Comparison of ENCODE assay signal across 6 cellular contexts in genomic region chr7:100895956-100896742, GRCh38. TPM values are rescaled to one million over a fixed set of nuclear protein-coding genes. Genes with fewer than 3 reads are reported as not detected.
A peak's percentile ranks its signal among the peaks of the same experiment; 100 is the strongest.
DNase-seq lines count a peak whose midpoint lies in the region; ATAC-seq and TF ChIP-seq lines count a peak whose summit lies in the region.

No MANE protein-coding gene starts in this region.

- H3K27me3 Mint-ChIP-seq in central memory CD8-positive, alpha-beta T cell: peaks cover 71% of the 10 kb centered on the region

- peak overlapping the region; percentile 78 for H3K4me3 Mint-ChIP-seq in central memory CD8-positive, alpha-beta T cell

- H3K9me3 Mint-ChIP-seq in central memory CD8-positive, alpha-beta T cell: no peaks in the 10 kb centered on the region

- peak overlapping the region; percentile 78 for H3K27ac Mint-ChIP-seq in central memory CD8-positive, alpha-beta T cell (ENCODE audit: low read depth)

- peak; percentile 41 for DNase-seq in activated CD4-positive, CD25-positive, alpha-beta regulatory T cell treated with anti-CD3 and anti-CD28 coated beads, Interleukin-2, amount 50 U/mL, for 72 hours
- no peak for DNase-seq in activated CD4-positive, CD25-positive, alpha-beta regulatory T cell (lab: John Stamatoyannopoulos, UW)
- DNase-seq in central memory CD8-positive, alpha-beta T cell (ENCODE audit: low spot score in 2 of 2): peak in 1 of 2 donors; percentile 44
- DNase-seq in omental fat pad (ENCODE audit: low spot score): no peak
- no peak for DNase-seq in GOT3 (lab: John Stamatoyannopoulos, UW)

- peaks cover 8% of the 10 kb centered on the region for H3K36me3 Mint-ChIP-seq in central memory CD8-positive, alpha-beta T cell (ENCODE audit: insufficient read depth)

- TF ChIP-seq CTCF in omental fat pad (IDR thresholded peaks at IDR 0.05): no peak

- H3K4me1 Mint-ChIP-seq in central memory CD8-positive, alpha-beta T cell: peaks cover 12% of the 10 kb centered on the region

- ATAC-seq in central memory CD8-positive, alpha-beta T cell (replicated peaks; ENCODE audit: extremely low read depth, poor library complexity, severe bottlenecking): peak; percentile 57
- ATAC-seq in omental fat pad (ENCODE audit: low FRiP score): peak; percentile 2
- no peak for ATAC-seq in HG03342 (IDR thresholded peaks at IDR 0.05; ENCODE audit: unreplicated experiment)

RNA-seq across cellular contexts. Expression of gene ACHE, which starts 0.5 kb away (rescaled TPM):
- total RNA-seq in omental fat pad: under 1 TPM; 0.50 to 0.96 (median 0.73) TPM

RNA-seq across cellular contexts. Expression of gene UFSP1, which starts 6.6 kb away (rescaled TPM):
- 1 to 10 TPM; 4.7 to 8.0 (median 7.3) TPM for total RNA-seq in omental fat pad

RNA-seq across cellular contexts. Expression of gene SRRT, which starts 21.2 kb away (rescaled TPM):
- total RNA-seq in omental fat pad: 10 to 100 TPM; 44.9 to 87.3 (median 60.9) TPM

RNA-seq across cellular contexts. Expression of gene TRIP6, which starts 29.0 kb away (rescaled TPM):
- total RNA-seq in omental fat pad: 10 to 100 TPM; 48.7 to 71.3 (median 53.0) TPM

RNA-seq across cellular contexts. Expression of gene SLC12A9, which starts 43.6 kb away (rescaled TPM):
- total RNA-seq in omental fat pad: 10 to 100 TPM in 3 of 4 donors, 1 to 10 TPM in 1; 9.6 to 29.0 (median 13.3) TPM
